Comparison of ENCODE assay signal across 28 cellular contexts in genomic region chr18:4333043-4333442, GRCh38.
"Had no signal": no experiment of that assay in that cellular context is flagged by ENCODE, and none has a peak within 500 bp of the region (broad histone marks: within the 10 kb centered on the region; RNA-seq: fewer than 3 reads in every experiment).

No MANE protein-coding gene starts in this region.

- H3K36me3 ChIP-seq: brain microvascular endothelial cell, SJSA1 had no signal

- H3K4me1 ChIP-seq: SJSA1 had no signal

- ATAC-seq: activated CD8-positive, alpha-beta memory T cell treated with anti-CD3 and anti-CD28 coated beads, Interleukin-2, amount 10 ng/mL, durations not matched to agents 7 days and 5 days; Panc1 had no signal

- H3K4me3 ChIP-seq: SJSA1 had no signal

- H3K9me3 ChIP-seq: SJSA1 had no signal

- H3K27ac ChIP-seq: brain microvascular endothelial cell, SJSA1 had no signal

- DNase-seq: activated B cell treated with CpG ODN at 0.5 μM for 24 hours; activated CD4-positive, alpha-beta memory T cell treated with anti-CD3 and anti-CD28 coated beads, Interleukin-2, amount 10 ng/mL, durations not matched to agents 7 days and 5 days; activated CD4-positive, alpha-beta T cell treated with anti-CD3 and anti-CD28 coated beads for 1 hour; activated CD4-positive, alpha-beta T cell treated with anti-CD3 and anti-CD28 coated beads for 48 hours; activated CD8-positive, alpha-beta memory T cell treated with anti-CD3 and anti-CD28 coated beads for 24 hours; activated CD8-positive, alpha-beta memory T cell treated with anti-CD3 and anti-CD28 coated beads, Interleukin-2, amount 10 ng/mL, durations not matched to agents 7 days and 5 days; activated CD8-positive, alpha-beta memory T cell treated with anti-CD3 and anti-CD28 coated beads, Interleukin-2, amount 50 U/mL, for 48 hours; activated effector memory CD4-positive, alpha-beta T cell treated with Interleukin-2 at 50 U/mL for 16 hours; activated naive CD4-positive, alpha-beta T cell treated with anti-CD3 and anti-CD28 coated beads, Interleukin-2, amount 10 ng/mL, durations not matched to agents 7 days and 5 days; activated naive CD8-positive, alpha-beta T cell treated with anti-CD3 and anti-CD28 coated beads for 36 hours; activated T-cell treated with anti-CD3 and anti-CD28 coated beads, Interleukin-2, amount 50 U/mL, for 48 hours; amniotic stem cell; aorta; brain microvascular endothelial cell; NCI-H1092 treated with DMSO at 0.1 percent for 48 hours; NCI-H1417; NCI-H146; NCI-H187 treated with DMSO at 0.1 percent for 48 hours; NCI-H2081; NCI-H2171 treated with DMSO at 0.1 percent for 48 hours; NCI-H2227 treated with DMSO at 0.1 percent for 48 hours; NCI-H446; NCI-H510A treated with DMSO at 0.1 percent for 48 hours; SHP77 treated with DMSO at 0.1 percent for 48 hours; SK-N-SH had no signal

- H3K4me2 ChIP-seq: SK-N-SH had no signal

- H3K27me3 ChIP-seq: brain microvascular endothelial cell, SJSA1 had no signal

- FAIRE-seq: TTC549 had no signal

- H3K9ac ChIP-seq: SK-N-SH had no signal
